In genomic region chr1:92872719-92873118, GRCh38 we compare ENCODE assay signal across 21 cellular contexts.
"Had no signal": no experiment of that assay in that cellular context is flagged by ENCODE, and none has a peak within 500 bp of the region (broad histone marks: within the 10 kb centered on the region; RNA-seq: fewer than 3 reads in every experiment).

No MANE protein-coding gene starts in this region.

- H3K4me3 ChIP-seq: tibial nerve had no signal

- H3K9me3 ChIP-seq: neutrophil had no signal

- H3K27ac ChIP-seq: brain microvascular endothelial cell, neutrophil, parathyroid adenoma, tibial nerve had no signal

- H3K4me1 ChIP-seq: parathyroid adenoma had no signal

- DNase-seq: activated B cell treated with CpG ODN at 0.5 μM for 24 hours; activated CD4-positive, alpha-beta memory T cell treated with anti-CD3 and anti-CD28 coated beads, Interleukin-2, amount 10 ng/mL, durations not matched to agents 7 days and 5 days; activated CD4-positive, alpha-beta T cell treated with anti-CD3 and anti-CD28 coated beads for 4 hours; activated CD8-positive, alpha-beta memory T cell treated with anti-CD3 and anti-CD28 coated beads, Interleukin-2, amount 10 ng/mL, durations not matched to agents 7 days and 5 days; activated naive CD4-positive, alpha-beta T cell treated with Interleukin-2 at 50 U/mL for 16 hours; activated naive CD8-positive, alpha-beta T cell treated with anti-CD3 and anti-CD28 coated beads, Interleukin-2, amount 10 ng/mL, durations not matched to agents 7 days and 5 days; activated T-cell treated with anti-CD3 and anti-CD28 coated beads, Interleukin-2, amount 50 U/mL, for 1 hour; brain microvascular endothelial cell; effector CD8-positive, alpha-beta T cell; left cardiac atrium; mesendoderm; natural killer cell; retina; stimulated activated CD4-positive, alpha-beta T cell treated with anti-CD3 and anti-CD28 coated beads, Interleukin-12 subunit alpha, Interleukin-12 subunit beta, amount 100 ng/mL, for 4 hours; stimulated activated CD4-positive, alpha-beta T cell treated with anti-CD3 and anti-CD28 coated beads, Interleukin-1b, Interleukin-23, amount 100 ng/mL, for 48 hours; stimulated activated CD8-positive, alpha-beta memory T cell treated with anti-CD3 and anti-CD28 coated beads, Interleukin-4, amount 100 ng/mL, for 48 hours; stimulated activated naive CD4-positive, alpha-beta T cell had no signal

- H3K27me3 ChIP-seq: brain microvascular endothelial cell, neutrophil, tibial nerve had no signal

- ATAC-seq: activated CD8-positive, alpha-beta memory T cell treated with anti-CD3 and anti-CD28 coated beads, Interleukin-2, amount 10 ng/mL, durations not matched to agents 7 days and 5 days; esophagus mucosa; left cardiac atrium; natural killer cell had no signal
